15 cellular contexts compared by ENCODE assay signal in the genomic region with DNA sequence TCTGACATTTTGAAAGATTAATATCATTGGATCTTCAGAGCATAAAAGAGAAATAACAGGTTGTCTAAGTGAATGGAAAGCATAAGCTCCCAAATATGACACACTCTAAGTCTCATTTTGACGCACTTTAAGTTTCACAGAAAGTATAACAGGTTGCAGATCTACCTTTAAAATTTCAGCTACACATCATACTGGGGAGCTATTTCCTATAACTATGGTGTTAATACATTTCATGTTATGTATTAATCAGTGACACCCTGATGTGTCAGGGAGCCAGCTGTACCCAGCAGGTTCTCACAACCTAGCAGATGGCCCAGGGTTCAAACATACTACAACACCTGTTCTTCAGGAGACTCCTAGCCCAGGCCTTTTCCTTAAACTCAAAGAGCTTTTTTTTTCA. TPM values are rescaled to one million over a fixed set of nuclear protein-coding genes. Genes with fewer than 3 reads are reported as not detected.
DNase-seq lines count a peak whose midpoint lies in the region; ATAC-seq and TF ChIP-seq lines count a peak whose summit lies in the region.
"Had no signal": no experiment of that assay in that cellular context is flagged by ENCODE, and none has a peak within 500 bp of the region (broad histone marks: within the 10 kb centered on the region; RNA-seq: fewer than 3 reads in every experiment).

No MANE protein-coding gene starts in this region.

- H3K27me3 ChIP-seq in upper lobe of left lung, result no peaks in the 10 kb centered on the region
- H3K27me3 ChIP-seq: cardiac muscle cell had no signal

- H3K4me3 Mint-ChIP-seq in activated CD8-positive, alpha-beta T cell treated with anti-CD3 and anti-CD28 coated beads for 36 hours, result no peak overlapping the region
- H3K4me3 Mint-ChIP-seq: activated naive CD4-positive, alpha-beta T cell treated with anti-CD3 and anti-CD28 coated beads, Interleukin-2, amount 10 ng/mL, durations not matched to agents 7 days and 5 days; T-cell had no signal

- H3K4me3 ChIP-seq in upper lobe of left lung, result no peak overlapping the region
- H3K4me3 ChIP-seq: cardiac muscle cell had no signal

- POLR2A ChIA-PET in activated CD8-positive, alpha-beta T cell treated with anti-CD3 and anti-CD28 coated beads for 36 hours (lab: Charles Lee), result no interaction called here

- H3K9me3 ChIP-seq in upper lobe of left lung, result no peaks in the 10 kb centered on the region

- CTCF ChIA-PET in activated CD8-positive, alpha-beta T cell treated with anti-CD3 and anti-CD28 coated beads for 36 hours (lab: Charles Lee), result interaction anchor here (1.8 kb wide), 1 partner anchor 9 kb away, joined by 8 read pairs; no protein-coding TSS in a partner anchor

- peak; percentile 56 for DNase-seq in COR-L47 (lab: John Stamatoyannopoulos, UW)
- DNase-seq in NCI-H2081 treated with DMSO at 0.1 percent for 48 hours (lab: John Stamatoyannopoulos, UW), result peak; percentile 58
- DNase-seq in NCI-H69 (lab: John Stamatoyannopoulos, UW), result peak; percentile 96
- DNase-seq in midbrain (lab: John Stamatoyannopoulos, UW), result no peak
- no peak for DNase-seq in upper lobe of left lung
- no peak for DNase-seq in activated CD8-positive, alpha-beta T cell treated with anti-CD3 and anti-CD28 coated beads for 36 hours
- DNase-seq: activated CD4-positive, alpha-beta T cell treated with anti-CD3 and anti-CD28 coated beads for 1 hour; activated naive CD4-positive, alpha-beta T cell treated with anti-CD3 and anti-CD28 coated beads, Interleukin-2, amount 10 ng/mL, durations not matched to agents 7 days and 5 days; mesenchymal stem cell; nucleus accumbens; SIG-M5; T-cell had no signal

- H3K27ac ChIP-seq in upper lobe of left lung, result no peak overlapping the region
- H3K27ac ChIP-seq: cardiac muscle cell had no signal

- no peak for TF ChIP-seq CTCF in upper lobe of left lung (IDR thresholded peaks at IDR 0.05)
- TF ChIP-seq CTCF in activated CD8-positive, alpha-beta T cell treated with anti-CD3 and anti-CD28 coated beads for 36 hours (IDR thresholded peaks at IDR 0.05), result no peak

- H3K4me1 ChIP-seq in upper lobe of left lung, result no peaks in the 10 kb centered on the region

- TF ChIP-seq EP300 in upper lobe of left lung (IDR thresholded peaks at IDR 0.05), result no peak

- H3K36me3 Mint-ChIP-seq in activated CD8-positive, alpha-beta T cell treated with anti-CD3 and anti-CD28 coated beads for 36 hours (ENCODE audit: low read depth), result no peaks in the 10 kb centered on the region
- H3K36me3 Mint-ChIP-seq: activated naive CD4-positive, alpha-beta T cell treated with anti-CD3 and anti-CD28 coated beads, Interleukin-2, amount 10 ng/mL, durations not matched to agents 7 days and 5 days; T-cell had no signal

- H3K4me1 Mint-ChIP-seq in activated CD8-positive, alpha-beta T cell treated with anti-CD3 and anti-CD28 coated beads for 36 hours (ENCODE audit: low read depth), result no peaks in the 10 kb centered on the region
- H3K4me1 Mint-ChIP-seq: activated naive CD4-positive, alpha-beta T cell treated with anti-CD3 and anti-CD28 coated beads, Interleukin-2, amount 10 ng/mL, durations not matched to agents 7 days and 5 days; T-cell had no signal

- no peak overlapping the region for H3K27ac Mint-ChIP-seq in activated CD8-positive, alpha-beta T cell treated with anti-CD3 and anti-CD28 coated beads for 36 hours
- H3K27ac Mint-ChIP-seq: activated naive CD4-positive, alpha-beta T cell treated with anti-CD3 and anti-CD28 coated beads, Interleukin-2, amount 10 ng/mL, durations not matched to agents 7 days and 5 days; T-cell had no signal

- H3K27me3 Mint-ChIP-seq in activated CD8-positive, alpha-beta T cell treated with anti-CD3 and anti-CD28 coated beads for 36 hours, result peaks cover 9% of the 10 kb centered on the region

- TF ChIP-seq POLR2A in upper lobe of left lung (IDR thresholded peaks at IDR 0.05), result no peak

- no peaks in the 10 kb centered on the region for H3K9me3 Mint-ChIP-seq in activated CD8-positive, alpha-beta T cell treated with anti-CD3 and anti-CD28 coated beads for 36 hours
- H3K9me3 Mint-ChIP-seq: activated naive CD4-positive, alpha-beta T cell treated with anti-CD3 and anti-CD28 coated beads, Interleukin-2, amount 10 ng/mL, durations not matched to agents 7 days and 5 days; T-cell had no signal

- intact Hi-C loops in activated CD8-positive, alpha-beta T cell treated with anti-CD3 and anti-CD28 coated beads for 36 hours (cut with micrococcal nuclease), result loop anchor here (10.0 kb wide), 1 partner anchor 264 kb away; a partner anchor contains a TSS

- WGBS in upper lobe of left lung, 2 donors, result 76 to 92% methylated on average over 1 of the region's 1 CpG

- no peaks in the 10 kb centered on the region for H3K36me3 ChIP-seq in upper lobe of left lung
- H3K36me3 ChIP-seq: cardiac muscle cell had no signal

- ATAC-seq in GM18511 (IDR thresholded peaks at IDR 0.05; ENCODE audit: unreplicated experiment) (peak; percentile 52), upper lobe of left lung (ENCODE audit: low FRiP score in 2 of 2) (no peak), HG03520 (IDR thresholded peaks at IDR 0.05; ENCODE audit: unreplicated experiment) (no peak)
- no peak for ATAC-seq in activated CD8-positive, alpha-beta T cell treated with anti-CD3 and anti-CD28 coated beads for 36 hours
- ATAC-seq: T-cell had no signal

RNA-seq across cellular contexts. Expression of a gene that starts 31.1 kb away (rescaled TPM):
- total RNA-seq in upper lobe of left lung, result 10 to 100 TPM in 5 of 6 donors, 1 to 10 TPM in 1; 9.7 to 34.3 (median 29.1) TPM
- total RNA-seq in activated CD8-positive, alpha-beta T cell treated with anti-CD3 and anti-CD28 coated beads for 36 hours, result 10 to 100 TPM; 53.6 to 61.1 TPM

Comparison
In these comparisons a context has a peak if more than half of its experiments do, and no peak if none do; other contexts are left out.
1. DNase-seq: peak in COR-L47 (single experiment), NCI-H2081 treated with DMSO at 0.1 percent for 48 hours (single experiment) and NCI-H69 (single experiment); none in midbrain (single experiment), upper lobe of left lung (0 of 2) and activated CD8-positive, alpha-beta T cell treated with anti-CD3 and anti-CD28 coated beads for 36 hours (single experiment).